ENCODE assay signal across 16 cellular contexts in genomic region chrX:13985697-13986435, GRCh38. TPM values are rescaled to one million over a fixed set of nuclear protein-coding genes. Genes with fewer than 3 reads are reported as not detected.
DNase-seq lines count a peak whose midpoint lies in the region; ATAC-seq and TF ChIP-seq lines count a peak whose summit lies in the region.
"Had no signal": no experiment of that assay in that cellular context is flagged by ENCODE, and none has a peak within 500 bp of the region (broad histone marks: within the 10 kb centered on the region; RNA-seq: fewer than 3 reads in every experiment).

No MANE protein-coding gene starts in this region.

- TF ChIP-seq CTCF in GM06990 (IDR thresholded peaks at IDR 0.05; ENCODE audit: insufficient read depth, low read length, poor library complexity, severe bottlenecking) = no peak
- no peak for TF ChIP-seq CTCF in MM.1S (IDR thresholded peaks at IDR 0.05; ENCODE audit: low read length)
- TF ChIP-seq CTCF in stomach (IDR thresholded peaks at IDR 0.05) = no peak

- H3K4me3 ChIP-seq in GM06990 (replicated peaks; ENCODE audit: low read depth, low read length) = no peak overlapping the region
- no peak overlapping the region for H3K4me3 ChIP-seq in MM.1S (ENCODE audit: low read length)
- no peak overlapping the region for H3K4me3 ChIP-seq in stomach

- no peaks in the 10 kb centered on the region for H3F3A ChIP-seq in MM.1S (ENCODE audit: insufficient read depth, low read length)

- H2AFZ ChIP-seq in MM.1S (ENCODE audit: low read length) = no peak overlapping the region

- DNase-seq in GM06990 (ENCODE audit: extremely low read depth, insufficient read length) (peak; percentile 9), MM.1S (peak; percentile 8), NCI-H1436 treated with DMSO at 0.1 percent for 48 hours (lab: John Stamatoyannopoulos, UW) (no peak), stomach (no peak), NK-92 (lab: John Stamatoyannopoulos, UW; ENCODE audit: unreplicated experiment) (no peak), cerebellar cortex (ENCODE audit: low spot score) (no peak)
- DNase-seq: ACHN; DMS53; effector CD4-positive, alpha-beta T cell; HFFc6; Karpas-422; occipital lobe; stimulated activated CD4-positive, alpha-beta T cell treated with anti-CD3 and anti-CD28 coated beads, Interleukin-15, amount 100 ng/mL, for 24 hours; stimulated activated naive CD4-positive, alpha-beta T cell treated with Interleukin-2 at 50 U/mL for 16 hours had no signal

- no peaks in the 10 kb centered on the region for H4K20me1 ChIP-seq in MM.1S (ENCODE audit: insufficient read depth, low read length)

- TF ChIP-seq EP300 in stomach (IDR thresholded peaks at IDR 0.05) = no peak

- H3K4me1 ChIP-seq in MM.1S (ENCODE audit: low read length) (no peaks in the 10 kb centered on the region), stomach (no peaks in the 10 kb centered on the region)

- no peaks in the 10 kb centered on the region for H3K9me2 ChIP-seq in MM.1S (replicated peaks; ENCODE audit: insufficient read depth, low read length)

- intact Hi-C loops in stomach (cut with DNase I; ENCODE audit: low total_unique reads) = no loop called here

- H3K27me3 ChIP-seq in GM06990 (replicated peaks; ENCODE audit: control insufficient read depth, insufficient read depth, low read length) (no peaks in the 10 kb centered on the region), MM.1S (replicated peaks; ENCODE audit: insufficient read depth, low read length) (no peaks in the 10 kb centered on the region), stomach (peaks cover 0 to 9% (median 0%) of the 10 kb centered on the region in 3 donors)

- H3K79me2 ChIP-seq in MM.1S (ENCODE audit: low read length) = no peaks in the 10 kb centered on the region

- peak overlapping the region; percentile 8; the same call in 1 of the 2 replicates for H3K4me2 ChIP-seq in MM.1S (ENCODE audit: low read depth, low read length)

- WGBS in stomach, 5 donors = 72 to 92% (median 85%) methylated on average over 1 of the region's 1 CpG

- TF ChIP-seq POLR2A in stomach (IDR thresholded peaks at IDR 0.05) = no peak

- H3K9me3 ChIP-seq in MM.1S (replicated peaks; ENCODE audit: insufficient read depth, low read length) (no peaks in the 10 kb centered on the region), stomach (peaks cover 0 to 14% (median 6%) of the 10 kb centered on the region in 4 donors)

- H3K27ac ChIP-seq in MM.1S (ENCODE audit: low read length) (no peak overlapping the region), stomach (no peak overlapping the region)

- H3K36me3 ChIP-seq in GM06990 (ENCODE audit: control insufficient read depth, insufficient read depth, low read length) (no peaks in the 10 kb centered on the region), MM.1S (replicated peaks; ENCODE audit: insufficient read depth, low read length) (no peaks in the 10 kb centered on the region), stomach (no peaks in the 10 kb centered on the region)

- H3K9ac ChIP-seq in MM.1S (ENCODE audit: low read length) = no peak overlapping the region

- ATAC-seq in GM18870 (IDR thresholded peaks at IDR 0.05; ENCODE audit: unreplicated experiment) (peak; percentile 78), HG02610 (IDR thresholded peaks at IDR 0.05; ENCODE audit: unreplicated experiment) (peak; percentile 74)

RNA-seq across cellular contexts. Expression of gene GEMIN8, which starts 43.8 kb away (rescaled TPM):
- total RNA-seq in stomach = 10 to 100 TPM in 3 of 5 donors, 1 to 10 TPM in 2; 4.3 to 33.5 (median 10.5) TPM
- polyA plus RNA-seq in stomach = 10 to 100 TPM; 13.7 to 18.8 (median 17.3) TPM

Comparison
In these comparisons a context has a peak if more than half of its experiments do, and no peak if none do; other contexts are left out.
1. DNase-seq: peak in GM06990 (single experiment) and MM.1S (single experiment); none in NCI-H1436 treated with DMSO at 0.1 percent for 48 hours (single experiment), stomach (single experiment), NK-92 (single experiment) and cerebellar cortex (single experiment).